Comparison of ENCODE assay signal across 8 cellular contexts in the genomic region with DNA sequence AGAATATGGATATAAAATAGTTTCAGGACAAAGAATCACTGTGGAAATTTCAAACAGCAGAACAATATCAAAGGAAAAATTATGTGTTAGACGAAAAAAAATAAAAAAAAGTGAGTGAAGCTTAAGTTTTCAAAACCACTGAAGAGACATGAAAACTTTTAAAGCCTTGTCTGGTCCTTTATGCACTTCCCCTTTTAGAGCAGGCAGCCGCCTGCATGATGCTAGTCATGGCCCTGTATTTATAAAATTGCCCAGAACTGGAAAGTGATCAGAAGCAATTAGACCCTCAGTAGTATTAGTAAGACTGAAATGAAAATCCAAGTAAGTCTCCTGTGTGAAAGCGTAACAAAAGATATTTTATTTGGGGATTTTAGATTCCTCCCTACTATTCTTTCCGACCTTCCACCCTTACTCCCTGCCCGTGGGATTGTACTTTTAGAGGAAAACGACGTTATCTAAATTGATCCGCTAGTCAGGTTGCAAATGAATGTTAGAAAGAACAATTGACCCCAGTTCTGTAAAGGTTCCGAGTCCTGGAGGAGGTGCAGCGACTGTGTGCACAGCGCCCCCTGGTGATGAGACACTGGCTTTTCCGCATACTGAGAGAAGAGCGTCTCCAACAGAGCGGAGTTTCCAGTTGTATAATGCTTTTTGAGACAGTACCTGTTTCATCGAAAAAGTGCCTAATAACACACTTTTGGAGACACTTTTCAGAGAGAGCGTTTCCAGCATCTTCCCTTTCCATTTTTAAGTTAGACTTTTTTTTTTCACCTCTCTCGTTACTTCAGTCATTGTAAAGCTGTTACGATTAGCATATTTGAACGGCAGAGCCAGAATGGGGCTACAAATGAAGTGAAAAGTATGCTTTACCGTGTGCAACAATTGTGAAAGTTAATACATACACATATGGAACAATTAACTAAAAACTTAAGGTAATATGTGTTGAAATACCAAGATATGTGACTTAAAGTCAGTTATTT. TPM values are rescaled to one million over a fixed set of nuclear protein-coding genes. Genes with fewer than 3 reads are reported as not detected.
DNase-seq lines count a peak whose midpoint lies in the region; ATAC-seq and TF ChIP-seq lines count a peak whose summit lies in the region.

No MANE protein-coding gene starts in this region.

- H3K27me3 ChIP-seq in body of pancreas, result no peaks in the 10 kb centered on the region

- in situ Hi-C loops in ACHN (cut with HindIII; ENCODE audit: low pct_ligation_motif_present, low pct_unique_long_range_greater_than_20kb, low sequenced_read_pairs), result no loop called here

- no peak overlapping the region for H3K4me3 ChIP-seq in body of pancreas

- DNase-seq in ACHN (peak; percentile 73), GM10266 (ENCODE audit: extremely low spot score) (no peak), MV-4-11 (lab: John Stamatoyannopoulos, UW) (peak; percentile 71), body of pancreas (peak; percentile 50 to 78 (median 73)), left kidney (ENCODE audit: low read depth, low spot score) (peak; percentile 50), GF-D8 (lab: John Stamatoyannopoulos, UW) (no peak)
- DNase-seq in stimulated activated naive CD4-positive, alpha-beta T cell treated with Interleukin-2 at 50 U/mL for 16 hours (lab: John Stamatoyannopoulos, UW), result no peak

- 56 to 60% methylated on average over 20 of the region's 20 CpGs for WGBS in body of pancreas, 2 donors

- no peaks in the 10 kb centered on the region for H3K4me1 ChIP-seq in body of pancreas

- intact Hi-C loops in body of pancreas (cut with DNase I), result loop anchor here (10.0 kb wide), 1 partner anchor 195 kb away; no protein-coding TSS in a partner anchor

- H3K36me3 ChIP-seq in body of pancreas (replicated peaks in 1 of 2; ENCODE audit: insufficient read depth in 1 of 2, low read depth in 2 of 2), result peaks cover 0 to 4% of the 10 kb centered on the region in 2 donors

- no peak for TF ChIP-seq POLR2A in body of pancreas (IDR thresholded peaks at IDR 0.05)

- H3K9me3 ChIP-seq in body of pancreas, result no peaks in the 10 kb centered on the region

- H3K27ac ChIP-seq in body of pancreas, result no peak overlapping the region

- ATAC-seq in body of pancreas (peak; percentile 70), GM18498 (IDR thresholded peaks at IDR 0.05; ENCODE audit: unreplicated experiment) (no peak)

- TF ChIP-seq CTCF in GM10266 (IDR thresholded peaks at IDR 0.05; ENCODE audit: control insufficient read depth, insufficient read depth, low read depth, missing control alignments), result peak; percentile 49
- peak; percentile 49 to 68 (median 65) for TF ChIP-seq CTCF in body of pancreas (IDR thresholded peaks at IDR 0.05)

RNA-seq across cellular contexts. Expression of gene MGST1, which starts 12.4 kb away (rescaled TPM):
- 100 to 1,000 TPM; 120 to 132 TPM for total RNA-seq in body of pancreas

Comparison
In these comparisons a context has a peak if more than half of its experiments do, and no peak if none do; other contexts are left out.
1. DNase-seq: peak in ACHN (single experiment), MV-4-11 (single experiment), body of pancreas (4 of 4) and left kidney (single experiment); none in GM10266 (single experiment), stimulated activated naive CD4-positive, alpha-beta T cell treated with Interleukin-2 at 50 U/mL for 16 hours (single experiment) and GF-D8 (single experiment).